12 cellular contexts compared by ENCODE assay signal in genomic region chr12:53374277-53374676, GRCh38. TPM values are rescaled to one million over a fixed set of nuclear protein-coding genes. Genes with fewer than 3 reads are reported as not detected.
DNase-seq lines count a peak whose midpoint lies in the region; ATAC-seq and TF ChIP-seq lines count a peak whose summit lies in the region.
"Not testable (repeated sequence)": the region's sequence is repeated elsewhere in the genome, so short reads cannot be mapped to it uniquely, and the experiment has no call there.
"Had no signal": no experiment of that assay in that cellular context is flagged by ENCODE, and none has a peak within 500 bp of the region (broad histone marks: within the 10 kb centered on the region; RNA-seq: fewer than 3 reads in every experiment).

No MANE protein-coding gene starts in this region.

- DNase-seq in GM23248; Peyer's patch; activated CD8-positive, alpha-beta T cell treated with anti-CD3 and anti-CD28 coated beads for 36 hours; activated naive CD8-positive, alpha-beta T cell treated with anti-CD3 and anti-CD28 coated beads, Interleukin-2, amount 10 ng/mL, durations not matched to agents 7 days and 5 days; esophagus squamous epithelium (lab: John Stamatoyannopoulos, UW); smooth muscle cell (lab: John Stamatoyannopoulos, UW; ENCODE audit: unreplicated experiment): not testable (repeated sequence)
- DNase-seq in mucosa of descending colon = peak; percentile 24 to 30 (median 25)

- H3F3A ChIP-seq in GM23248 (ENCODE audit: insufficient read depth) = peaks cover 13% of the 10 kb centered on the region
- H3F3A ChIP-seq in smooth muscle cell (ENCODE audit: low read depth) = peaks cover 13% of the 10 kb centered on the region

- not testable (repeated sequence) for H3K27me3 Mint-ChIP-seq in activated CD8-positive, alpha-beta T cell treated with anti-CD3 and anti-CD28 coated beads for 36 hours; activated naive CD8-positive, alpha-beta T cell treated with anti-CD3 and anti-CD28 coated beads, Interleukin-2, amount 10 ng/mL, durations not matched to agents 7 days and 5 days

- not testable (repeated sequence) for H3K36me3 ChIP-seq in GM23248 (ENCODE audit: low read depth); Peyer's patch; esophagus squamous epithelium; mucosa of descending colon (ENCODE audit: low read depth); smooth muscle cell (ENCODE audit: low read depth)

- intact Hi-C loops in activated CD8-positive, alpha-beta T cell treated with anti-CD3 and anti-CD28 coated beads for 36 hours (cut with micrococcal nuclease); esophagus squamous epithelium (cut with DNase I); mucosa of descending colon (cut with DNase I, micrococcal nuclease): not testable (repeated sequence)

- H3K4me3 Mint-ChIP-seq in activated CD8-positive, alpha-beta T cell treated with anti-CD3 and anti-CD28 coated beads for 36 hours; activated naive CD8-positive, alpha-beta T cell treated with anti-CD3 and anti-CD28 coated beads, Interleukin-2, amount 10 ng/mL, durations not matched to agents 7 days and 5 days: not testable (repeated sequence)

- not testable (repeated sequence) for TF ChIP-seq POLR2A in Peyer's patch (IDR thresholded peaks at IDR 0.05); esophagus squamous epithelium (IDR thresholded peaks at IDR 0.05)

- not testable (repeated sequence) for TF ChIP-seq CTCF in Peyer's patch (IDR thresholded peaks at IDR 0.05); activated CD8-positive, alpha-beta T cell treated with anti-CD3 and anti-CD28 coated beads for 36 hours (IDR thresholded peaks at IDR 0.05); esophagus squamous epithelium (IDR thresholded peaks at IDR 0.05); mucosa of descending colon (IDR thresholded peaks at IDR 0.05); smooth muscle cell (IDR thresholded peaks at IDR 0.05; ENCODE audit: borderline replicate concordance, insufficient read depth, poor library complexity, severe bottlenecking)

- not testable (repeated sequence) for H3K4me2 ChIP-seq in GM23248 (ENCODE audit: unreplicated experiment); smooth muscle cell

- H3K9me3 Mint-ChIP-seq in activated CD8-positive, alpha-beta T cell treated with anti-CD3 and anti-CD28 coated beads for 36 hours; activated naive CD8-positive, alpha-beta T cell treated with anti-CD3 and anti-CD28 coated beads, Interleukin-2, amount 10 ng/mL, durations not matched to agents 7 days and 5 days: not testable (repeated sequence)

- POLR2A ChIA-PET in activated CD8-positive, alpha-beta T cell treated with anti-CD3 and anti-CD28 coated beads for 36 hours (lab: Charles Lee) = interaction anchor here (0.6 to 1.6 kb wide), 3 partner anchors 107 to 1215 kb away, joined by 3 to 5 read pairs (median 3); no protein-coding TSS in a partner anchor
- POLR2A ChIA-PET in activated naive CD8-positive, alpha-beta T cell treated with anti-CD3 and anti-CD28 coated beads, Interleukin-2, amount 10 ng/mL, durations not matched to agents 7 days and 5 days (lab: Charles Lee) = not testable (repeated sequence)

- H3K27me3 ChIP-seq in GM23248 (replicated peaks; ENCODE audit: insufficient read depth); Peyer's patch; esophagus squamous epithelium; smooth muscle cell (ENCODE audit: low read depth): not testable (repeated sequence)

- in situ Hi-C loops in GM23248 (cut with MboI) = not testable (repeated sequence)

- ATAC-seq in activated CD8-positive, alpha-beta T cell treated with anti-CD3 and anti-CD28 coated beads for 36 hours; activated naive CD8-positive, alpha-beta T cell treated with anti-CD3 and anti-CD28 coated beads, Interleukin-2, amount 10 ng/mL, durations not matched to agents 7 days and 5 days (ENCODE audit: low read depth); mucosa of descending colon: not testable (repeated sequence)

- H3K9me3 ChIP-seq in GM23248 (ENCODE audit: low read depth); Peyer's patch; esophagus squamous epithelium; mucosa of descending colon; smooth muscle cell (replicated peaks; ENCODE audit: low read depth): not testable (repeated sequence)

- H2AFZ ChIP-seq in GM23248 = peak overlapping the region; percentile 87; the same call in 1 of the 2 replicates
- peak overlapping the region; percentile 83 for H2AFZ ChIP-seq in smooth muscle cell (ENCODE audit: low read depth)

- CTCF ChIA-PET in activated CD8-positive, alpha-beta T cell treated with anti-CD3 and anti-CD28 coated beads for 36 hours (lab: Charles Lee) = interaction anchor here (2.2 to 2.4 kb wide), 2 partner anchors 22 to 47 kb away, joined by 7 to 9 read pairs; no protein-coding TSS in a partner anchor

- H3K27ac Mint-ChIP-seq in activated CD8-positive, alpha-beta T cell treated with anti-CD3 and anti-CD28 coated beads for 36 hours = peak overlapping the region; percentile 44
- peak overlapping the region; percentile 78 for H3K27ac Mint-ChIP-seq in activated naive CD8-positive, alpha-beta T cell treated with anti-CD3 and anti-CD28 coated beads, Interleukin-2, amount 10 ng/mL, durations not matched to agents 7 days and 5 days

- H3K4me1 ChIP-seq in GM23248 (ENCODE audit: insufficient read depth) (peaks cover 16% of the 10 kb centered on the region), Peyer's patch (peaks cover 0 to 28% (median 8%) of the 10 kb centered on the region in 4 donors), esophagus squamous epithelium (peaks cover 19 to 65% (median 39%) of the 10 kb centered on the region in 3 donors), mucosa of descending colon (ENCODE audit: low read depth) (peaks cover 42% of the 10 kb centered on the region), smooth muscle cell (ENCODE audit: low read depth) (peaks cover 24% of the 10 kb centered on the region)

- not testable (repeated sequence) for H3K4me3 ChIP-seq in GM23248, Peyer's patch, esophagus squamous epithelium, mucosa of descending colon, smooth muscle cell

- not testable (repeated sequence) for H4K20me1 ChIP-seq in GM23248 (ENCODE audit: insufficient read depth); smooth muscle cell (ENCODE audit: low read depth)

- H3K4me1 Mint-ChIP-seq in activated CD8-positive, alpha-beta T cell treated with anti-CD3 and anti-CD28 coated beads for 36 hours (ENCODE audit: low read depth) = peaks cover 29% of the 10 kb centered on the region
- peaks cover 26% of the 10 kb centered on the region for H3K4me1 Mint-ChIP-seq in activated naive CD8-positive, alpha-beta T cell treated with anti-CD3 and anti-CD28 coated beads, Interleukin-2, amount 10 ng/mL, durations not matched to agents 7 days and 5 days

- H3K27ac ChIP-seq in GM23248; smooth muscle cell (ENCODE audit: low read depth): not testable (repeated sequence)
- H3K27ac ChIP-seq in Peyer's patch (peak overlapping the region in 3 of 4 donors; percentile 8 to 99 (median 67)), esophagus squamous epithelium (peak overlapping the region; percentile 61 to 98 (median 95))

- not testable (repeated sequence) for H3K36me3 Mint-ChIP-seq in activated CD8-positive, alpha-beta T cell treated with anti-CD3 and anti-CD28 coated beads for 36 hours (ENCODE audit: low read depth); activated naive CD8-positive, alpha-beta T cell treated with anti-CD3 and anti-CD28 coated beads, Interleukin-2, amount 10 ng/mL, durations not matched to agents 7 days and 5 days

- H3K9ac ChIP-seq in GM23248; smooth muscle cell (ENCODE audit: low read depth): not testable (repeated sequence)

- WGBS in GM23248 (ENCODE audit: low coverage in 1 of 2, low lambda C conversion rate in 2 of 2, missing lambda C conversion rate in 2 of 2), 2 experiments = 82 to 84% methylated on average over 14 of the region's 14 CpGs
- 77 to 82% methylated on average over 13 to 14 of the region's 14 CpGs for WGBS in esophagus squamous epithelium, 2 donors
- 90% methylated on average over 14 of the region's 14 CpGs for WGBS in smooth muscle cell (ENCODE audit: low lambda C conversion rate)

- not testable (repeated sequence) for H3K79me2 ChIP-seq in GM23248 (ENCODE audit: insufficient read depth); smooth muscle cell (ENCODE audit: low read depth)

- not testable (repeated sequence) for H3K9me2 ChIP-seq in GM23248 (ENCODE audit: insufficient read depth)

RNA-seq across cellular contexts. Expression of gene SP1, which starts 5.7 kb away (rescaled TPM):
- total RNA-seq in GM23248 (2014; rRNA removed; shearing (Covaris generic)) = 30.3 and 37.8 TPM in 2 replicates
- polyA plus RNA-seq in GM23248 (2016; fragmentation: Nextera tagmentation; extraction: Ambion mirVana) (3.6 and 3.8 TPM in 2 replicates), smooth muscle cell (10.1 and 10.2 TPM in 2 replicates)
- total RNA-seq in Peyer's patch (10 to 100 TPM; 56.1 to 83.4 (median 67.8) TPM), esophagus squamous epithelium (10 to 100 TPM; 58.2 to 78.4 (median 62.0) TPM), mucosa of descending colon (100 to 1,000 TPM in 2 of 3 donors, 10 to 100 TPM in 1; 96.1 to 111 (median 105) TPM), smooth muscle cell (48.6 and 51.5 TPM in 2 replicates)
- 10 to 100 TPM; 67.2 to 70.3 TPM for total RNA-seq in activated CD8-positive, alpha-beta T cell treated with anti-CD3 and anti-CD28 coated beads for 36 hours
- total RNA-seq in activated naive CD8-positive, alpha-beta T cell treated with anti-CD3 and anti-CD28 coated beads, Interleukin-2, amount 10 ng/mL, durations not matched to agents 7 days and 5 days = 10 to 100 TPM; 88.7 to 96.2 TPM

RNA-seq across cellular contexts. Expression of gene SP7, which starts 38.1 kb away (rescaled TPM):
- total RNA-seq in GM23248 (2014; rRNA removed; shearing (Covaris generic)) = not detected in 2 replicates
- not detected in 2 replicates for polyA plus RNA-seq in GM23248 (2016; fragmentation: Nextera tagmentation; extraction: Ambion mirVana)
- total RNA-seq in Peyer's patch = not detected
- total RNA-seq in activated CD8-positive, alpha-beta T cell treated with anti-CD3 and anti-CD28 coated beads for 36 hours = not detected
- total RNA-seq in activated naive CD8-positive, alpha-beta T cell treated with anti-CD3 and anti-CD28 coated beads, Interleukin-2, amount 10 ng/mL, durations not matched to agents 7 days and 5 days = not detected
- not detected for total RNA-seq in esophagus squamous epithelium
- total RNA-seq in mucosa of descending colon = not detected
- 0.04 and 0.40 TPM in 2 replicates for total RNA-seq in smooth muscle cell
- polyA plus RNA-seq in smooth muscle cell = 0.38 TPM in 1 of 2 replicates, not detected in the other
- total RNA-seq: adrenal gland; CD4-positive, alpha-beta memory T cell; H9; lung microvascular endothelial cell; psoas muscle had no signal
- polyA plus RNA-seq: CD4-positive, alpha-beta memory T cell; psoas muscle had no signal

RNA-seq across cellular contexts. Expression of gene AMHR2, which starts 49.4 kb away (rescaled TPM):
- not detected in 2 replicates for total RNA-seq in GM23248 (2014; rRNA removed; shearing (Covaris generic))
- polyA plus RNA-seq in GM23248 (2016; fragmentation: Nextera tagmentation; extraction: Ambion mirVana) = not detected in 2 replicates
- total RNA-seq in Peyer's patch = under 1 TPM in 1 of 4 donors, not detected in 3; 0.40 TPM
- total RNA-seq in activated CD8-positive, alpha-beta T cell treated with anti-CD3 and anti-CD28 coated beads for 36 hours = not detected
- not detected for total RNA-seq in activated naive CD8-positive, alpha-beta T cell treated with anti-CD3 and anti-CD28 coated beads, Interleukin-2, amount 10 ng/mL, durations not matched to agents 7 days and 5 days
- under 1 TPM in 1 of 4 donors, not detected in 3; 0.76 TPM for total RNA-seq in esophagus squamous epithelium
- under 1 TPM in 1 of 3 donors, not detected in 2; 0.16 TPM for total RNA-seq in mucosa of descending colon
- total RNA-seq in smooth muscle cell = not detected in 2 replicates
- polyA plus RNA-seq in smooth muscle cell = 0.49 TPM in 1 of 2 replicates, not detected in the other
- total RNA-seq: CD4-positive, alpha-beta memory T cell; H9; lung microvascular endothelial cell had no signal
- polyA plus RNA-seq: CD4-positive, alpha-beta memory T cell had no signal

RNA-seq across cellular contexts. Expression of gene AAAS, which starts 52.9 kb away (rescaled TPM):
- 63.4 and 72.0 TPM in 2 replicates for total RNA-seq in GM23248 (2014; rRNA removed; shearing (Covaris generic))
- 46.6 and 49.7 TPM in 2 replicates for polyA plus RNA-seq in GM23248 (2016; fragmentation: Nextera tagmentation; extraction: Ambion mirVana)
- 100 to 1,000 TPM in 1 of 4 donors, 10 to 100 TPM in 3; 36.4 to 143 (median 51.1) TPM for total RNA-seq in Peyer's patch
- 10 to 100 TPM; 81.3 to 87.6 TPM for total RNA-seq in activated CD8-positive, alpha-beta T cell treated with anti-CD3 and anti-CD28 coated beads for 36 hours
- total RNA-seq in activated naive CD8-positive, alpha-beta T cell treated with anti-CD3 and anti-CD28 coated beads, Interleukin-2, amount 10 ng/mL, durations not matched to agents 7 days and 5 days = 10 to 100 TPM; 65.0 to 67.0 TPM
- total RNA-seq in esophagus squamous epithelium = 10 to 100 TPM; 29.4 to 33.9 (median 30.0) TPM
- total RNA-seq in mucosa of descending colon = 10 to 100 TPM; 40.2 to 46.9 (median 46.3) TPM
- 56.8 and 57.3 TPM in 2 replicates for total RNA-seq in smooth muscle cell
- polyA plus RNA-seq in smooth muscle cell = 58.3 and 65.7 TPM in 2 replicates
